In genomic region chr5:157670662-157671591, GRCh38 we compare ENCODE assay signal across 8 cellular contexts. TPM values are rescaled to one million over a fixed set of nuclear protein-coding genes. Genes with fewer than 3 reads are reported as not detected.
DNase-seq lines count a peak whose midpoint lies in the region; ATAC-seq and TF ChIP-seq lines count a peak whose summit lies in the region.

TSS of gene C5orf52 (plus strand) at chr5:157671533. CDS start at chr5:157671615, 82 bp downstream.

- H3K27me3 ChIP-seq in ovary = no peaks in the 10 kb centered on the region

- TF ChIP-seq CTCF in ovary (IDR thresholded peaks at IDR 0.05) = no peak

- no peaks in the 10 kb centered on the region for H3K36me3 ChIP-seq in ovary

- peaks cover 3 to 4% of the 10 kb centered on the region in 2 donors for H3K36me3 Mint-ChIP-seq in activated T-cell treated with anti-CD3 and anti-CD28 coated beads, Interleukin-2, amount 50 U/mL, for 72 hours (ENCODE audit: insufficient read depth in 2 of 2)

- H3K4me3 ChIP-seq in ovary = peak within 1 kb of the TSS; percentile 48

- no peaks in the 10 kb centered on the region for H3K9me3 Mint-ChIP-seq in activated T-cell treated with anti-CD3 and anti-CD28 coated beads, Interleukin-2, amount 50 U/mL, for 72 hours

- peak within 1 kb of the TSS; percentile 91 to 98 for H3K4me3 Mint-ChIP-seq in activated T-cell treated with anti-CD3 and anti-CD28 coated beads, Interleukin-2, amount 50 U/mL, for 72 hours

- ATAC-seq in activated T-cell treated with anti-CD3 and anti-CD28 coated beads, Interleukin-2, amount 50 U/mL, for 72 hours (replicated peaks in 1 of 2) = peak; percentile 58 to 83
- ATAC-seq in HG03378 (IDR thresholded peaks at IDR 0.05; ENCODE audit: unreplicated experiment) = no peak

- no peak for TF ChIP-seq POLR2A in ovary (IDR thresholded peaks at IDR 0.05)

- H3K27me3 Mint-ChIP-seq in activated T-cell treated with anti-CD3 and anti-CD28 coated beads, Interleukin-2, amount 50 U/mL, for 72 hours (ENCODE audit: low read depth) = peaks cover 48% of the 10 kb centered on the region

- no peak for TF ChIP-seq EP300 in ovary (IDR thresholded peaks at IDR 0.05)

- no peaks in the 10 kb centered on the region for H3K9me3 ChIP-seq in ovary

- peaks cover 5% of the 10 kb centered on the region for H3K4me1 ChIP-seq in ovary (ENCODE audit: insufficient read depth)

- H3K4me1 Mint-ChIP-seq in activated T-cell treated with anti-CD3 and anti-CD28 coated beads, Interleukin-2, amount 50 U/mL, for 72 hours (ENCODE audit: low read depth) = peaks cover 34% of the 10 kb centered on the region

- intact Hi-C loops in ovary (cut with DNase I) = no loop called here

- H3K27ac Mint-ChIP-seq in activated T-cell treated with anti-CD3 and anti-CD28 coated beads, Interleukin-2, amount 50 U/mL, for 72 hours = peak within 1 kb of the TSS; percentile 92

- peak; percentile 1 for DNase-seq in DMS79 treated with DMSO at 0.1 percent for 48 hours (lab: John Stamatoyannopoulos, UW)
- DNase-seq in DMS79 (lab: John Stamatoyannopoulos, UW) = no peak
- DNase-seq in LoVo (ENCODE audit: low spot score) = peak; percentile 84
- DNase-seq in activated T-cell treated with anti-CD3 and anti-CD28 coated beads, Interleukin-2, amount 50 U/mL, for 72 hours = peak; percentile 26 to 55
- DNase-seq in germinal center (ENCODE audit: low spot score) = peak; percentile 34
- DNase-seq in ovary = peak in 4 of 5 donors; percentile 20 to 60 (median 34)
- no peak for DNase-seq in NCI-H1694 (lab: John Stamatoyannopoulos, UW)

- H3K27ac ChIP-seq in ovary = no peak within 1 kb of the TSS

- 2 to 3% (median 3%) methylated on average over 59 of the region's 59 CpGs for WGBS in ovary, 3 donors

RNA-seq across cellular contexts. Expression of gene C5orf52, which starts in this region (rescaled TPM):
- total RNA-seq in activated T-cell treated with anti-CD3 and anti-CD28 coated beads, Interleukin-2, amount 50 U/mL, for 72 hours = not detected
- total RNA-seq in ovary = not detected
- not detected for polyA plus RNA-seq in ovary

Comparison
In these comparisons a context has a peak if more than half of its experiments do, and no peak if none do; other contexts are left out.
1. DNase-seq: peak in DMS79 treated with DMSO at 0.1 percent for 48 hours (single experiment), LoVo (single experiment) and germinal center (single experiment); none in DMS79 (single experiment) and NCI-H1694 (single experiment).
2. Peak in DNase-seq and ATAC-seq in activated T-cell treated with anti-CD3 and anti-CD28 coated beads, Interleukin-2, amount 50 U/mL, for 72 hours; RNA of the gene not detected or under 1 TPM.
3. Peak in DNase-seq and H3K4me3 ChIP-seq in ovary; RNA of the gene not detected or under 1 TPM.